ENCODE assay signal across 25 cellular contexts in the genomic region with DNA sequence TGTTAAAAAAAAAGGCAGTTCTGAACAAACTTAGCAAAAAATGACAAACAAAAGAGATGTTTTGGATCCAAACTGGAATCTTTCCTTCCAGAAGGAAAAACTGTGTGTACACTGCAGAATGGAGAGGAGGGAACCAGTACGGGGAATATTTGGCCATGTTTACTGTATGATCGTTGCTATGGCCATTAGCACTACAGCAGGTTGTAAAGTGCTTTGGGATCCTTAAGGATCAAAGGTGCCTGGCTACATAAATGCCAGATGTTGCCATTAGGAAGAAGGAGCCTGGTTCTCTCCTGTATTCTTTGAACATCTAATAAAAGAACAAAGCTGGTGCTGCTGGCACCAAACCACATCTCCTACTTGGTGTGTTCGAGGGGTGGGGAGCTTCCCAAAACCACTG. TPM values are rescaled to one million over a fixed set of nuclear protein-coding genes. Genes with fewer than 3 reads are reported as not detected.
"Had no signal": no experiment of that assay in that cellular context is flagged by ENCODE, and none has a peak within 500 bp of the region (broad histone marks: within the 10 kb centered on the region; RNA-seq: fewer than 3 reads in every experiment).

No MANE protein-coding gene starts in this region.

- H3K9me3 ChIP-seq: adrenal gland, ascending aorta, thyroid gland had no signal

- DNase-seq: activated CD4-positive, alpha-beta T cell treated with anti-CD3 and anti-CD28 coated beads, Interleukin-2, amount 50 U/mL, for 4 hours; activated CD8-positive, alpha-beta memory T cell treated with anti-CD3 and anti-CD28 coated beads for 24 hours; activated CD8-positive, alpha-beta memory T cell treated with anti-CD3 and anti-CD28 coated beads, Interleukin-2, amount 50 U/mL, for 4 hours; activated T-cell treated with anti-CD3 and anti-CD28 coated beads, Interleukin-2, amount 50 U/mL, for 24 hours; adrenal gland; central memory CD4-positive, alpha-beta T cell; dorsolateral prefrontal cortex; effector memory CD8-positive, alpha-beta T cell; hypothalamus; nephron progenitor cell; nucleus accumbens; right cardiac atrium; stimulated activated CD4-positive, alpha-beta T cell treated with anti-CD3 and anti-CD28 coated beads, Interleukin-12 subunit alpha, Interleukin-12 subunit beta, amount 100 ng/mL, for 4 hours; stimulated activated CD4-positive, alpha-beta T cell treated with anti-CD3 and anti-CD28 coated beads, Interleukin-4, amount 100 ng/mL, for 4 hours; stimulated activated naive CD8-positive, alpha-beta T cell treated with anti-CD3 and anti-CD28 coated beads, Interleukin-15, Interleukin-2, amounts not matched to agents 100 U/mL and 50 U/mL, for 24 hours; T1000; thyroid gland had no signal

- H3K36me3 ChIP-seq: adrenal gland, ascending aorta, thyroid gland had no signal

- H3K9me3 Mint-ChIP-seq: effector memory CD8-positive, alpha-beta T cell had no signal

- ATAC-seq: activated T-helper 17 cell treated with anti-CD3 and anti-CD28 coated beads, Interleukin-2, amount 50 U/mL, for 72 hours; effector memory CD8-positive, alpha-beta T cell; esophagus mucosa; right cardiac atrium; stimulated activated naive CD8-positive, alpha-beta T cell treated with anti-CD3 and anti-CD28 coated beads, Interleukin-15, Interleukin-2, amounts not matched to agents 100 U/mL and 50 U/mL, for 24 hours; WTC11 had no signal

- H3K4me1 Mint-ChIP-seq: memory B cell had no signal

- H3K4me1 ChIP-seq: adrenal gland, ascending aorta, parathyroid adenoma, thyroid gland had no signal

- H3K27me3 ChIP-seq: adrenal gland, ascending aorta, dorsolateral prefrontal cortex, thyroid gland had no signal

- H3K4me3 ChIP-seq: adrenal gland, ascending aorta, dorsolateral prefrontal cortex, thyroid gland had no signal

- H3K27ac ChIP-seq: adrenal gland, ascending aorta, dorsolateral prefrontal cortex, parathyroid adenoma, thyroid gland had no signal

- H3K36me3 Mint-ChIP-seq: WTC11 had no signal

- H3K9ac ChIP-seq: parathyroid adenoma had no signal

- H3K79me2 ChIP-seq: parathyroid adenoma had no signal

- H3K27me3 Mint-ChIP-seq: activated naive CD8-positive, alpha-beta T cell; activated T-helper 17 cell treated with anti-CD3 and anti-CD28 coated beads, Interleukin-2, amount 50 U/mL, for 72 hours had no signal

- H3K4me3 Mint-ChIP-seq: activated naive CD8-positive, alpha-beta T cell; activated T-cell treated with anti-CD3 and anti-CD28 coated beads, Interleukin-2, amount 50 U/mL, for 24 hours; activated T-helper 17 cell treated with anti-CD3 and anti-CD28 coated beads, Interleukin-2, amount 50 U/mL, for 72 hours; effector memory CD8-positive, alpha-beta T cell; memory B cell; nephron progenitor cell; WTC11 had no signal

- H2AFZ ChIP-seq: parathyroid adenoma had no signal

- H3K27ac Mint-ChIP-seq: activated naive CD8-positive, alpha-beta T cell; activated T-cell treated with anti-CD3 and anti-CD28 coated beads, Interleukin-2, amount 50 U/mL, for 24 hours; activated T-helper 17 cell treated with anti-CD3 and anti-CD28 coated beads, Interleukin-2, amount 50 U/mL, for 72 hours; effector memory CD8-positive, alpha-beta T cell; memory B cell; nephron progenitor cell; WTC11 had no signal

RNA-seq across cellular contexts. Expression of a gene that starts 7.6 kb away (rescaled TPM):
- total RNA-seq: ascending aorta, myocyte had no signal
